In genomic region chr9:69805962-69806633, GRCh38 we compare ENCODE assay signal across 19 cellular contexts. TPM values are rescaled to one million over a fixed set of nuclear protein-coding genes. Genes with fewer than 3 reads are reported as not detected.
DNase-seq lines count a peak whose midpoint lies in the region; ATAC-seq and TF ChIP-seq lines count a peak whose summit lies in the region.
"Had no signal": no experiment of that assay in that cellular context is flagged by ENCODE, and none has a peak within 500 bp of the region (broad histone marks: within the 10 kb centered on the region; RNA-seq: fewer than 3 reads in every experiment).

No MANE protein-coding gene starts in this region.

- H3K27me3 ChIP-seq in CD4-positive, CD25-positive, alpha-beta regulatory T cell (ENCODE audit: control insufficient read depth, insufficient read depth, low read length): peaks cover 4% of the 10 kb centered on the region
- H3K27me3 ChIP-seq in esophagus squamous epithelium: no peaks in the 10 kb centered on the region
- H3K27me3 ChIP-seq: BLaER1, ovary had no signal

- intact Hi-C loops in esophagus squamous epithelium (cut with DNase I): no loop called here

- no peak for TF ChIP-seq CTCF in esophagus squamous epithelium (IDR thresholded peaks at IDR 0.05)

- no peak overlapping the region for H3K27ac ChIP-seq in CD4-positive, CD25-positive, alpha-beta regulatory T cell (ENCODE audit: insufficient read depth, low read length, poor library complexity, severe bottlenecking)
- peak overlapping the region in 3 of 4 donors; percentile 16 to 27 (median 24) for H3K27ac ChIP-seq in esophagus squamous epithelium
- H3K27ac ChIP-seq: BLaER1, ovary had no signal

- 26 to 33% methylated on average over 3 of the region's 3 CpGs for whole genome bisulfite sequencing in esophagus squamous epithelium, 2 donors

- peak overlapping the region in 2 of 3 donors; percentile 24 to 46 for H3K27ac Mint-ChIP-seq in CD4-positive, CD25-positive, alpha-beta regulatory T cell
- H3K27ac Mint-ChIP-seq: activated CD8-positive, alpha-beta T cell treated with anti-CD3 and anti-CD28 coated beads, Interleukin-2, amount 10 ng/mL, durations not matched to agents 7 days and 5 days; activated T-helper 17 cell treated with anti-CD3 and anti-CD28 coated beads, Interleukin-2, amount 50 U/mL, for 72 hours had no signal

- DNase-seq in CD4-positive, CD25-positive, alpha-beta regulatory T cell: no peak
- DNase-seq in NCI-H446 treated with DMSO at 0.1 percent for 48 hours (lab: John Stamatoyannopoulos, UW) (peak; percentile 46), esophagus squamous epithelium (lab: John Stamatoyannopoulos, UW) (no peak), mucosa of gallbladder (ENCODE audit: low spot score) (peak; percentile 22), NCI-H774 (lab: John Stamatoyannopoulos, UW) (no peak), AG08396 (ENCODE audit: low spot score) (no peak)
- DNase-seq: activated CD8-positive, alpha-beta T cell treated with anti-CD3 and anti-CD28 coated beads, Interleukin-2, amount 10 ng/mL, durations not matched to agents 7 days and 5 days; dermis blood vessel endothelial cell; DND-41; ovary; stimulated activated CD8-positive, alpha-beta memory T cell treated with anti-CD3 and anti-CD28 coated beads, Interleukin-4, amount 100 ng/mL, for 48 hours; T-helper 9 cell had no signal

- H3K4me3 Mint-ChIP-seq in CD4-positive, CD25-positive, alpha-beta regulatory T cell: no peak overlapping the region
- H3K4me3 Mint-ChIP-seq: activated CD8-positive, alpha-beta T cell treated with anti-CD3 and anti-CD28 coated beads, Interleukin-2, amount 10 ng/mL, durations not matched to agents 7 days and 5 days; activated T-helper 17 cell treated with anti-CD3 and anti-CD28 coated beads, Interleukin-2, amount 50 U/mL, for 72 hours had no signal

- H3K4me3 ChIP-seq in CD4-positive, CD25-positive, alpha-beta regulatory T cell (ENCODE audit: low read depth, low read length): no peak overlapping the region
- no peak overlapping the region for H3K4me3 ChIP-seq in esophagus squamous epithelium
- H3K4me3 ChIP-seq: BLaER1, ovary had no signal

- peaks cover 5% of the 10 kb centered on the region for H3K27me3 Mint-ChIP-seq in CD4-positive, CD25-positive, alpha-beta regulatory T cell

- no peak for ATAC-seq in CD4-positive, CD25-positive, alpha-beta regulatory T cell (ENCODE audit: low read depth in 2 of 2)
- no peak for ATAC-seq in GM18868 (IDR thresholded peaks at IDR 0.05; ENCODE audit: unreplicated experiment)
- no peak for ATAC-seq in HG03442 (IDR thresholded peaks at IDR 0.05; ENCODE audit: unreplicated experiment)
- ATAC-seq: activated CD8-positive, alpha-beta T cell treated with anti-CD3 and anti-CD28 coated beads, Interleukin-2, amount 10 ng/mL, durations not matched to agents 7 days and 5 days; activated T-helper 17 cell treated with anti-CD3 and anti-CD28 coated beads, Interleukin-2, amount 50 U/mL, for 72 hours had no signal

- no peaks in the 10 kb centered on the region for H3K9me3 ChIP-seq in CD4-positive, CD25-positive, alpha-beta regulatory T cell (ENCODE audit: control insufficient read depth in 2 of 2, low read length in 2 of 2)
- no peaks in the 10 kb centered on the region for H3K9me3 ChIP-seq in esophagus squamous epithelium
- H3K9me3 ChIP-seq: ovary had no signal

- no peaks in the 10 kb centered on the region for H3K36me3 ChIP-seq in CD4-positive, CD25-positive, alpha-beta regulatory T cell (ENCODE audit: control insufficient read depth, insufficient read depth, low read length)
- no peaks in the 10 kb centered on the region for H3K36me3 ChIP-seq in esophagus squamous epithelium
- H3K36me3 ChIP-seq: BLaER1, ovary had no signal

- no peaks in the 10 kb centered on the region for H3K36me3 Mint-ChIP-seq in CD4-positive, CD25-positive, alpha-beta regulatory T cell

- H3K9me3 Mint-ChIP-seq in CD4-positive, CD25-positive, alpha-beta regulatory T cell: peaks cover 0 to 3% (median 0%) of the 10 kb centered on the region in 7 donors
- H3K9me3 Mint-ChIP-seq: activated T-helper 17 cell treated with anti-CD3 and anti-CD28 coated beads, Interleukin-2, amount 50 U/mL, for 72 hours had no signal

- no peaks in the 10 kb centered on the region for H3K4me1 ChIP-seq in CD4-positive, CD25-positive, alpha-beta regulatory T cell (ENCODE audit: control insufficient read depth, insufficient read depth, low read length, poor library complexity, severe bottlenecking)
- peaks cover 0 to 14% (median 4%) of the 10 kb centered on the region in 3 donors for H3K4me1 ChIP-seq in esophagus squamous epithelium

- H3K4me1 Mint-ChIP-seq in CD4-positive, CD25-positive, alpha-beta regulatory T cell: peaks cover 0 to 12% (median 3%) of the 10 kb centered on the region in 4 donors
- H3K4me1 Mint-ChIP-seq: activated T-helper 17 cell treated with anti-CD3 and anti-CD28 coated beads, Interleukin-2, amount 50 U/mL, for 72 hours had no signal

- TF ChIP-seq POLR2A in esophagus squamous epithelium (IDR thresholded peaks at IDR 0.05): no peak

RNA-seq across cellular contexts. Expression of gene CFAP95, which starts 14.5 kb away (rescaled TPM):
- not detected for total RNA-seq in CD4-positive, CD25-positive, alpha-beta regulatory T cell
- polyA plus RNA-seq in CD4-positive, CD25-positive, alpha-beta regulatory T cell: 10 to 100 TPM in 1 of 4 donors, not detected in 3; 17.2 TPM
- total RNA-seq in esophagus squamous epithelium (not detected), mucosa of gallbladder (0.43 TPM)
- total RNA-seq: activated T-helper 17 cell treated with anti-CD3 and anti-CD28 coated beads, Interleukin-2, amount 50 U/mL, for 72 hours; dermis blood vessel endothelial cell; M059J; mesenteric fat pad; urinary bladder had no signal
- polyA plus RNA-seq: urinary bladder had no signal

RNA-seq across cellular contexts. Expression of gene PTAR1, which starts 46.3 kb away (rescaled TPM):
- total RNA-seq in CD4-positive, CD25-positive, alpha-beta regulatory T cell: 85.3 TPM
- 10 to 100 TPM; 11.6 to 17.6 (median 14.9) TPM for polyA plus RNA-seq in CD4-positive, CD25-positive, alpha-beta regulatory T cell
- 10 to 100 TPM; 19.8 to 68.3 (median 33.8) TPM for total RNA-seq in esophagus squamous epithelium
- 52.9 TPM for total RNA-seq in mucosa of gallbladder

Comparison
In these comparisons a context has a peak if more than half of its experiments do, and no peak if none do; other contexts are left out.
1. DNase-seq: peak in NCI-H446 treated with DMSO at 0.1 percent for 48 hours (single experiment) and mucosa of gallbladder (single experiment); none in CD4-positive, CD25-positive, alpha-beta regulatory T cell (0 of 3), esophagus squamous epithelium (single experiment), NCI-H774 (single experiment) and AG08396 (single experiment).